ENCODE assay signal across 8 cellular contexts in genomic region chr13:28138756-28139470, GRCh38. TPM values are rescaled to one million over a fixed set of nuclear protein-coding genes. Genes with fewer than 3 reads are reported as not detected.
DNase-seq lines count a peak whose midpoint lies in the region; ATAC-seq and TF ChIP-seq lines count a peak whose summit lies in the region.

No MANE protein-coding gene starts in this region.

- H3K9me3 ChIP-seq in gastroesophageal sphincter (no peaks in the 10 kb centered on the region), subcutaneous abdominal adipose tissue (ENCODE audit: control insufficient read depth in 5 of 5, low read length in 5 of 5) (no peaks in the 10 kb centered on the region)

- no peaks in the 10 kb centered on the region for H3K27me3 ChIP-seq in gastroesophageal sphincter
- no peaks in the 10 kb centered on the region for H3K27me3 ChIP-seq in subcutaneous abdominal adipose tissue (ENCODE audit: control insufficient read depth in 5 of 5, insufficient read depth in 4 of 5, low read length in 5 of 5)

- peaks cover 42% of the 10 kb centered on the region for H3K4me1 Mint-ChIP-seq in activated naive CD4-positive, alpha-beta T cell treated with anti-CD3 and anti-CD28 coated beads for 36 hours (ENCODE audit: low read depth)

- CTCF ChIA-PET in activated naive CD4-positive, alpha-beta T cell treated with anti-CD3 and anti-CD28 coated beads for 36 hours (lab: Charles Lee) = interaction anchor here (1.0 kb wide), 1 partner anchor 68 kb away, joined by 3 read pairs; no protein-coding TSS in a partner anchor

- peak; percentile 42 for ATAC-seq in GM21390 (IDR thresholded peaks at IDR 0.05; ENCODE audit: unreplicated experiment)
- peak; percentile 75 for ATAC-seq in gastroesophageal sphincter

- H3K27ac Mint-ChIP-seq in activated naive CD4-positive, alpha-beta T cell treated with anti-CD3 and anti-CD28 coated beads for 36 hours = peak overlapping the region; percentile 89

- 0% methylated on average over 5 of the region's 60 CpGs; no CpG with 5 or more reads in 1 of the 2 donors for WGBS in gastroesophageal sphincter (ENCODE audit: low coverage in 1 of 2), 2 donors

- no peak for TF ChIP-seq EP300 in gastroesophageal sphincter (IDR thresholded peaks at IDR 0.05)

- peak overlapping the region in 4 of 5 donors; percentile 86 to 98 (median 97) for H3K9ac ChIP-seq in subcutaneous abdominal adipose tissue (ENCODE audit: low read length in 5 of 5)

- H3K27ac ChIP-seq in gastroesophageal sphincter = peak overlapping the region; percentile 85 to 99 (median 98)
- H3K27ac ChIP-seq in subcutaneous abdominal adipose tissue (ENCODE audit: low read depth, low read length) = peak overlapping the region; percentile 95

- in situ Hi-C loops in SK-MEL-5 (cut with HindIII; ENCODE audit: low pct_unique_long_range_greater_than_20kb, low sequenced_read_pairs) = no loop called here

- no peaks in the 10 kb centered on the region for H3K27me3 Mint-ChIP-seq in activated naive CD4-positive, alpha-beta T cell treated with anti-CD3 and anti-CD28 coated beads for 36 hours (ENCODE audit: low read depth)

- H3K9me3 Mint-ChIP-seq in activated naive CD4-positive, alpha-beta T cell treated with anti-CD3 and anti-CD28 coated beads for 36 hours = no peaks in the 10 kb centered on the region

- peak; percentile 54 to 57 for TF ChIP-seq POLR2A in gastroesophageal sphincter (IDR thresholded peaks at IDR 0.05)

- H3K4me1 ChIP-seq in gastroesophageal sphincter = peaks cover 0 to 54% (median 4%) of the 10 kb centered on the region in 3 donors
- H3K4me1 ChIP-seq in subcutaneous abdominal adipose tissue (ENCODE audit: control insufficient read depth in 5 of 5, insufficient read depth in 5 of 5, low read length in 5 of 5) = peaks cover 0 to 35% (median 25%) of the 10 kb centered on the region in 5 donors

- H3K4me3 Mint-ChIP-seq in activated naive CD4-positive, alpha-beta T cell treated with anti-CD3 and anti-CD28 coated beads for 36 hours = peak overlapping the region; percentile 77

- DNase-seq in DMS 273 (lab: John Stamatoyannopoulos, UW; ENCODE audit: unreplicated experiment) (peak; percentile 78), HuH-7 (ENCODE audit: low spot score) (peak; percentile 65), SK-MEL-5 (ENCODE audit: low read depth, low spot score) (peak; percentile 81), non-pigmented ciliary epithelial cell (ENCODE audit: low read depth) (peak; percentile 64)
- peak; percentile 89 for DNase-seq in activated naive CD4-positive, alpha-beta T cell treated with anti-CD3 and anti-CD28 coated beads for 36 hours

- H3K36me3 ChIP-seq in gastroesophageal sphincter (no peaks in the 10 kb centered on the region), subcutaneous abdominal adipose tissue (ENCODE audit: control insufficient read depth in 5 of 5, insufficient read depth in 5 of 5, low read length in 5 of 5) (no peaks in the 10 kb centered on the region)

- H3K4me3 ChIP-seq in gastroesophageal sphincter (peak overlapping the region; percentile 78 to 100), subcutaneous abdominal adipose tissue (ENCODE audit: low read depth in 1 of 5, low read length in 5 of 5) (peak overlapping the region; percentile 84 to 92 (median 87))

- intact Hi-C loops in activated naive CD4-positive, alpha-beta T cell treated with anti-CD3 and anti-CD28 coated beads for 36 hours (cut with micrococcal nuclease) = loop anchor here (1.0 to 5.0 kb wide), 13 partner anchors 8 to 887 kb away; partner anchors contain the start of genes FLT3, GTF3A, MTIF3 and POLR1D

- H3K36me3 Mint-ChIP-seq in activated naive CD4-positive, alpha-beta T cell treated with anti-CD3 and anti-CD28 coated beads for 36 hours (ENCODE audit: low read depth) = no peaks in the 10 kb centered on the region

- TF ChIP-seq CTCF in gastroesophageal sphincter (IDR thresholded peaks at IDR 0.05) = no peak

RNA-seq across cellular contexts. Expression of gene PAN3, which starts 0.6 kb away (rescaled TPM):
- total RNA-seq in SK-MEL-5 (2014; rRNA removed; shearing (Covaris generic)) = 18.4 and 18.5 TPM in 2 replicates
- polyA plus RNA-seq in SK-MEL-5 (2015; cell fraction: cytosol; rRNA removed) = 14.9 and 20.6 TPM in 2 replicates
- polyA plus RNA-seq in SK-MEL-5 (2015; cell fraction: nucleus; rRNA removed) = 49.7 and 65.9 TPM in 2 replicates
- 10 to 100 TPM; 21.2 to 21.7 TPM for total RNA-seq in activated naive CD4-positive, alpha-beta T cell treated with anti-CD3 and anti-CD28 coated beads for 36 hours
- 10 to 100 TPM; 26.0 to 45.0 (median 34.1) TPM for total RNA-seq in gastroesophageal sphincter

RNA-seq across cellular contexts. Expression of gene FLT3, which starts 38.5 kb away (rescaled TPM):
- not detected in 2 replicates for total RNA-seq in SK-MEL-5 (2014; rRNA removed; shearing (Covaris generic))
- polyA plus RNA-seq in SK-MEL-5 (2015; cell fraction: cytosol; rRNA removed) = not detected in 2 replicates
- polyA plus RNA-seq in SK-MEL-5 (2015; cell fraction: nucleus; rRNA removed) = not detected in 2 replicates
- not detected for total RNA-seq in activated naive CD4-positive, alpha-beta T cell treated with anti-CD3 and anti-CD28 coated beads for 36 hours
- 1 to 10 TPM in 1 of 4 donors, under 1 TPM in 3; 0.46 to 1.1 (median 0.62) TPM for total RNA-seq in gastroesophageal sphincter

Comparison
In these comparisons a context has a peak if more than half of its experiments do, and no peak if none do; other contexts are left out.
1. Peak in every context shown above with its lines: DNase-seq, ATAC-seq, H3K4me3 ChIP-seq and H3K27ac ChIP-seq.